Comparison of ENCODE assay signal across 15 cellular contexts in genomic region chr2:240982821-240983281, GRCh38. TPM values are rescaled to one million over a fixed set of nuclear protein-coding genes. Genes with fewer than 3 reads are reported as not detected.
DNase-seq lines count a peak whose midpoint lies in the region; ATAC-seq and TF ChIP-seq lines count a peak whose summit lies in the region.
"Had no signal": no experiment of that assay in that cellular context is flagged by ENCODE, and none has a peak within 500 bp of the region (broad histone marks: within the 10 kb centered on the region; RNA-seq: fewer than 3 reads in every experiment).

No MANE protein-coding gene starts in this region.

- peak overlapping the region in 8 of 11 experiments; percentile 50 to 83 (median 80); a peak in 15 of 22 replicates for H3K4me2 ChIP-seq in BLaER1 treated with 17β-estradiol and CSF1 and Interleukin-3, amounts not matched to agents 10 nM and 100 nM
- peak overlapping the region; percentile 64; the same call in 1 of the 2 replicates for H3K4me2 ChIP-seq in OCI-LY3 (ENCODE audit: low read length)

- TF ChIP-seq CTCF in OCI-LY3 (IDR thresholded peaks at IDR 0.05; ENCODE audit: low read depth, low read length) (no peak), left ventricle myocardium inferior (IDR thresholded peaks at IDR 0.05; ENCODE audit: borderline replicate concordance) (no peak), gastrocnemius medialis (IDR thresholded peaks at IDR 0.05 in 4 of 5, conservative IDR thresholded peaks at IDR 0.05 in 1 of 5) (no peak)

- peaks cover 22 to 48% (median 39%) of the 10 kb centered on the region in 10 experiments for H3K4me1 ChIP-seq in BLaER1 treated with 17β-estradiol and CSF1 and Interleukin-3, amounts not matched to agents 10 nM and 100 nM
- H3K4me1 ChIP-seq in OCI-LY3 (ENCODE audit: low read length) (peaks cover 6% of the 10 kb centered on the region), left ventricle myocardium inferior (peaks cover 21% of the 10 kb centered on the region), gastrocnemius medialis (peaks cover 6 to 12% of the 10 kb centered on the region in 2 donors)

- intact Hi-C loops in left ventricle myocardium inferior (cut with micrococcal nuclease) (no loop called here), gastrocnemius medialis (cut with DNase I; ENCODE audit: low total_unique reads) (no loop called here)

- in situ Hi-C loops in gastrocnemius medialis (cut with MboI; ENCODE audit: low sequenced_read_pairs in 4 of 4) = no loop called here

- no peak overlapping the region for H3K27ac ChIP-seq in BLaER1 treated with 17β-estradiol and CSF1 and Interleukin-3, amounts not matched to agents 10 nM and 100 nM
- H3K27ac ChIP-seq in OCI-LY3 (ENCODE audit: low read length) (no peak overlapping the region), left ventricle myocardium inferior (replicated peaks) (no peak overlapping the region), gastrocnemius medialis (no peak overlapping the region)
- H3K27ac ChIP-seq: adrenal gland, brain microvascular endothelial cell, epithelial cell of prostate, SK-N-MC, tibial nerve had no signal

- DNase-seq in left ventricle myocardium inferior (peak; percentile 7), gastrocnemius medialis (peak; percentile 1 to 5), T-helper 1 cell (no peak), HuH-7 (ENCODE audit: low spot score) (no peak), KG1 (lab: John Stamatoyannopoulos, UW) (no peak)
- DNase-seq: brain microvascular endothelial cell; effector CD4-positive, alpha-beta T cell; mesenchymal stem cell; MM.1S had no signal

- H3K9ac ChIP-seq in BLaER1 treated with 17β-estradiol and CSF1 and Interleukin-3, amounts not matched to agents 10 nM and 100 nM = no peak overlapping the region
- no peak overlapping the region for H3K9ac ChIP-seq in OCI-LY3 (ENCODE audit: low read length)

- peaks cover 0 to 25% (median 7%) of the 10 kb centered on the region in 11 experiments; a peak in 15 of 22 replicates for H3K27me3 ChIP-seq in BLaER1 treated with 17β-estradiol and CSF1 and Interleukin-3, amounts not matched to agents 10 nM and 100 nM
- H3K27me3 ChIP-seq in OCI-LY3 (ENCODE audit: low read depth, low read length) (no peaks in the 10 kb centered on the region), left ventricle myocardium inferior (ENCODE audit: low read depth) (peaks cover 32% of the 10 kb centered on the region), gastrocnemius medialis (no peaks in the 10 kb centered on the region)
- H3K27me3 ChIP-seq: adrenal gland, tibial nerve had no signal

- no peaks in the 10 kb centered on the region for H3K36me3 ChIP-seq in BLaER1 treated with 17β-estradiol and CSF1 and Interleukin-3, amounts not matched to agents 10 nM and 100 nM
- no peaks in the 10 kb centered on the region for H3K36me3 ChIP-seq in OCI-LY3 (replicated peaks; ENCODE audit: low read depth, low read length)
- no peaks in the 10 kb centered on the region for H3K36me3 ChIP-seq in left ventricle myocardium inferior
- no peaks in the 10 kb centered on the region for H3K36me3 ChIP-seq in gastrocnemius medialis
- H3K36me3 ChIP-seq: adrenal gland, brain microvascular endothelial cell, tibial nerve had no signal

- no peaks in the 10 kb centered on the region for H3K79me2 ChIP-seq in OCI-LY3 (ENCODE audit: low read length)

- no peak overlapping the region for H3K4me3 ChIP-seq in BLaER1 treated with 17β-estradiol and CSF1 and Interleukin-3, amounts not matched to agents 10 nM and 100 nM
- H3K4me3 ChIP-seq in OCI-LY3 (ENCODE audit: low read length) (no peak overlapping the region), left ventricle myocardium inferior (no peak overlapping the region), gastrocnemius medialis (no peak overlapping the region)
- H3K4me3 ChIP-seq: adrenal gland, SK-N-MC, tibial nerve had no signal

- H2AFZ ChIP-seq in OCI-LY3 (ENCODE audit: low read depth, low read length) = no peak overlapping the region

- H3K9me3 ChIP-seq in BLaER1 treated with 17β-estradiol and CSF1 and Interleukin-3, amounts not matched to agents 10 nM and 100 nM (replicated peaks in 1 of 11) = no peaks in the 10 kb centered on the region
- H3K9me3 ChIP-seq in OCI-LY3 (ENCODE audit: insufficient read depth, low read length) (no peaks in the 10 kb centered on the region), left ventricle myocardium inferior (replicated peaks) (no peaks in the 10 kb centered on the region), gastrocnemius medialis (no peaks in the 10 kb centered on the region)
- H3K9me3 ChIP-seq: adrenal gland had no signal

- peaks cover 0 to 36% (median 0%) of the 10 kb centered on the region in 11 experiments; a peak in 10 of 22 replicates for H4K20me1 ChIP-seq in BLaER1 treated with 17β-estradiol and CSF1 and Interleukin-3, amounts not matched to agents 10 nM and 100 nM
- no peaks in the 10 kb centered on the region for H4K20me1 ChIP-seq in OCI-LY3 (ENCODE audit: insufficient read depth, low read length)

- ATAC-seq in gastrocnemius medialis = no peak

- TF ChIP-seq POLR2A in gastrocnemius medialis (IDR thresholded peaks at IDR 0.05) = no peak

RNA-seq across cellular contexts. Expression of gene SNED1, which starts 15.6 kb away (rescaled TPM):
- total RNA-seq in left ventricle myocardium inferior = 6.1 TPM
- 10 to 100 TPM; 16.4 to 56.2 (median 43.5) TPM for total RNA-seq in gastrocnemius medialis

Comparison
In these comparisons a context has a peak if more than half of its experiments do, and no peak if none do; other contexts are left out.
1. DNase-seq: peak in left ventricle myocardium inferior (single experiment) and gastrocnemius medialis (2 of 2); none in T-helper 1 cell (0 of 5), HuH-7 (single experiment) and KG1 (single experiment).